In the genomic region with DNA sequence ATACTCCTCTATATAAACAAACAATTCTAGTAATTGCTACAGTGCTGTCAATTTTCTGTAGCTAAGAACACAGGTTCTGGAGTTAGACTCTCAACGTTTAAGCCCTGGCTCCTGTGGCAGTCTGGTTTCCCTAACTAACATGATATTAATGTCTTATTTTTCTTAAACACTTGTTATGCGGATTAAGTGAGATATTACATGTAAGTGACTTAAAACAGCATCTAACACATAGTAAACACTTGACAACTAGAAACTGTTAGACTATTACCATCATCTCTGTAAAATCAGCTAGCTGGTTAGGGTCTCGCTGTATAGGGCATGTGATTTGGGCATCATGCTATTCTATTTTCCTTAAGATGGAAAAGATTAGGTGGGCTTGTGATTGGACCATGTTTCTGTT, we compare ENCODE assay signal across 21 cellular contexts. TPM values are rescaled to one million over a fixed set of nuclear protein-coding genes. Genes with fewer than 3 reads are reported as not detected.
DNase-seq lines count a peak whose midpoint lies in the region; ATAC-seq, FAIRE-seq and TF ChIP-seq lines count a peak whose summit lies in the region.
"Had no signal": no experiment of that assay in that cellular context is flagged by ENCODE, and none has a peak within 500 bp of the region (broad histone marks: within the 10 kb centered on the region; RNA-seq: fewer than 3 reads in every experiment).

No MANE protein-coding gene starts in this region.

- H3K4me3 Mint-ChIP-seq in immature natural killer cell = peak overlapping the region in 2 of 5 donors; percentile 10 to 19

- H3K9me3 ChIP-seq in HepG2 (ENCODE audit: low read length) (no peaks in the 10 kb centered on the region), right lobe of liver (no peaks in the 10 kb centered on the region), PC-9 (ENCODE audit: insufficient read depth, low read depth) (no peaks in the 10 kb centered on the region)

- TF ChIP-seq RAD21 in HepG2 (CRISPR knock-in tag; IDR thresholded peaks at IDR 0.05) = no peak

- H3K36me3 ChIP-seq in HepG2 (replicated peaks in 1 of 2; ENCODE audit: control insufficient read depth in 1 of 2, insufficient read depth in 2 of 2, low read length in 2 of 2) = no peaks in the 10 kb centered on the region; a peak in 1 of 5 replicates
- H3K36me3 ChIP-seq in right lobe of liver = no peaks in the 10 kb centered on the region
- H3K36me3 ChIP-seq in PC-9 (ENCODE audit: low read depth) = peaks cover 6% of the 10 kb centered on the region; the same call in 1 of the 2 replicates
- H3K36me3 ChIP-seq: BLaER1 treated with 17β-estradiol and CSF1 and Interleukin-3, amounts not matched to agents 10 nM and 100 nM had no signal

- BruUV-seq in HepG2 (replicated peaks; lab: Mats Ljungman, UMichigan) (no TSS peak), PC-9 (replicated peaks; lab: Mats Ljungman, UMichigan) (no TSS peak)

- H3K27me3 ChIP-seq in HepG2 (ENCODE audit: control insufficient read depth in 1 of 2, insufficient read depth in 2 of 2, low read length in 2 of 2) (no peaks in the 10 kb centered on the region; a peak in 1 of 5 replicates), right lobe of liver (no peaks in the 10 kb centered on the region), PC-9 (ENCODE audit: insufficient read depth, low read depth) (no peaks in the 10 kb centered on the region)
- H3K27me3 ChIP-seq: BLaER1 treated with 17β-estradiol and CSF1 and Interleukin-3, amounts not matched to agents 10 nM and 100 nM; SJSA1 had no signal

- FAIRE-seq in HepG2 (lab: Jason Lieb, UNC) = no peak
- FAIRE-seq: GM12892 had no signal

- H3K36me3 Mint-ChIP-seq in immature natural killer cell = no peaks in the 10 kb centered on the region

- in situ Hi-C loops in HepG2 (cut with HindIII; ENCODE audit: extremely low pct_ligation_motif_present, low pct_unique_long_range_greater_than_20kb) = no loop called here

- H2AFZ ChIP-seq in HepG2 (ENCODE audit: low read length) = no peak overlapping the region
- no peak overlapping the region for H2AFZ ChIP-seq in PC-9
- H2AFZ ChIP-seq: GM23248 had no signal

- peak overlapping the region in 4 of 6 donors; percentile 7 to 73 (median 28) for H3K27ac Mint-ChIP-seq in immature natural killer cell

- peaks cover 38% of the 10 kb centered on the region for H3K4me1 ChIP-seq in HepG2 (ENCODE audit: insufficient read depth, low read length)
- H3K4me1 ChIP-seq in right lobe of liver = peaks cover 0 to 8% (median 0%) of the 10 kb centered on the region in 4 donors
- peaks cover 36% of the 10 kb centered on the region for H3K4me1 ChIP-seq in PC-9 (replicated peaks; ENCODE audit: insufficient read depth)

- no peak for TF ChIP-seq CTCF in HepG2 (CRISPR knock-in tag; IDR thresholded peaks at IDR 0.05)
- no peak for TF ChIP-seq CTCF in right lobe of liver (IDR thresholded peaks at IDR 0.05)
- no peak for TF ChIP-seq CTCF in PC-9 (conservative IDR thresholded peaks at IDR 0.05)

- H3K27me3 Mint-ChIP-seq in immature natural killer cell (ENCODE audit: low read depth in 3 of 3) = peaks cover 0 to 6% (median 5%) of the 10 kb centered on the region in 3 donors

- intact Hi-C loops in HepG2 (cut with micrococcal nuclease; ENCODE audit: unreplicated experiment) (no loop called here), right lobe of liver (cut with DNase I) (no loop called here), PC-9 (cut with micrococcal nuclease; ENCODE audit: unreplicated experiment) (no loop called here)

- POLR2A ChIA-PET in HepG2 (lab: Yijun Ruan, JAX) (no interaction called here), PC-9 (lab: Charles Lee; ENCODE audit: unreplicated experiment) (no interaction called here)

- H3K9me2 ChIP-seq in PC-9 (ENCODE audit: insufficient read depth) = no peaks in the 10 kb centered on the region

- H3K4me3 ChIP-seq in HepG2 (replicated peaks in 1 of 3; ENCODE audit: insufficient read depth in 1 of 3, low read depth in 2 of 3, low read length in 3 of 3) (no peak overlapping the region), right lobe of liver (no peak overlapping the region), PC-9 (peak overlapping the region; percentile 62; the same call in 1 of the 2 replicates)

- no peak for DNase-seq in HepG2 (ENCODE audit: low spot score)
- no peak for DNase-seq in right lobe of liver
- DNase-seq in PC-9 = no peak
- no peak for DNase-seq in immature natural killer cell
- no peak for DNase-seq in activated CD4-positive, CD25-positive, alpha-beta regulatory T cell treated with anti-CD3 and anti-CD28 coated beads, Interleukin-2, amount 50 U/mL, for 72 hours
- DNase-seq in stimulated activated CD4-positive, alpha-beta T cell treated with anti-CD3 and anti-CD28 coated beads, Interleukin-1b, Interleukin-23, amount 100 ng/mL, for 48 hours = no peak
- no peak for DNase-seq in NCI-H1105 (lab: John Stamatoyannopoulos, UW)
- DNase-seq: 8988T; DMS 273 treated with DMSO at 0.1 percent for 48 hours; GF-D8; GM23248; Kasumi-1; NCI-H1930; NCI-H2171; NCI-H446 treated with DMSO at 0.1 percent for 48 hours; NK-92 treated with Interleukin-12 subunit alpha and Interleukin-12 subunit beta, amount 100 ng/mL, for 24 hours; SW 1271 had no signal

- CTCF ChIA-PET in HepG2 (lab: Yijun Ruan, JAX; ENCODE audit: low intra/inter-chr PET ratio, low total read pairs) (no interaction called here), PC-9 (lab: Charles Lee) (no interaction called here)

- H3K79me2 ChIP-seq in HepG2 (ENCODE audit: insufficient read depth, low read length) (peaks cover 53% of the 10 kb centered on the region), PC-9 (ENCODE audit: low read depth) (peaks cover 67% of the 10 kb centered on the region)

- H3K4me2 ChIP-seq in HepG2 (ENCODE audit: low read depth, low read length) (peak overlapping the region; percentile 74), PC-9 (peak overlapping the region; percentile 84)

- H3F3A ChIP-seq in PC-9 (ENCODE audit: insufficient read depth, low read depth) = peaks cover 26% of the 10 kb centered on the region; the same call in 1 of the 2 replicates

- H3K9ac ChIP-seq in HepG2 (ENCODE audit: insufficient read depth, low read depth, low read length) = no peak overlapping the region

- 83% methylated on average over 3 of the region's 3 CpGs for WGBS in HepG2 (ENCODE audit: low lambda C conversion rate)
- WGBS in right lobe of liver (ENCODE audit: insufficient coverage, low coverage, low lambda C conversion rate, missing lambda C conversion rate) = 75% methylated on average over 2 of the region's 3 CpGs

- peaks cover 0 to 10% (median under 1%) of the 10 kb centered on the region in 6 donors for H3K9me3 Mint-ChIP-seq in immature natural killer cell

- H3K27ac ChIP-seq in HepG2 (ENCODE audit: extremely low read length, insufficient read depth, low read length) (no peak overlapping the region), right lobe of liver (no peak overlapping the region), PC-9 (no peak overlapping the region; the same call in 1 of the 2 replicates)
- H3K27ac ChIP-seq: BLaER1 treated with 17β-estradiol and CSF1 and Interleukin-3, amounts not matched to agents 10 nM and 100 nM; GM23248; SJSA1 had no signal

- H4K20me1 ChIP-seq in HepG2 (ENCODE audit: insufficient read depth, low read length) (no peaks in the 10 kb centered on the region), PC-9 (ENCODE audit: insufficient read depth) (peaks cover 5% of the 10 kb centered on the region; the same call in 1 of the 2 replicates)

- ATAC-seq in HepG2 (no peak), right lobe of liver (no peak), HG02571 (IDR thresholded peaks at IDR 0.05; ENCODE audit: unreplicated experiment) (no peak)

- peaks cover 13 to 31% of the 10 kb centered on the region in 2 donors for H3K4me1 Mint-ChIP-seq in immature natural killer cell

- TF ChIP-seq POLR2A in HepG2 (IDR thresholded peaks at IDR 0.05; ENCODE audit: insufficient read depth in 1 of 2, low read depth in 2 of 2, low read length in 2 of 2) (no peak), right lobe of liver (IDR thresholded peaks at IDR 0.05) (no peak)

- TF ChIP-seq EP300 in HepG2 (IDR thresholded peaks at IDR 0.05; ENCODE audit: low read depth in 2 of 2, low read length in 2 of 2) (no peak), HepG2 (CRISPR knock-in tag; IDR thresholded peaks at IDR 0.05; ENCODE audit: borderline replicate concordance) (no peak)

TF ChIP-seq in HepG2, 621 proteins besides CTCF, POLR2A, EP300 and RAD21 (continues in another document):
- TF ChIP-seq BORCS8-MEF2B (CRISPR knock-in tag; IDR thresholded peaks at IDR 0.05) = no peak
- no peak for TF ChIP-seq ZMYM3 (CRISPR knock-in tag; IDR thresholded peaks at IDR 0.05)

RNA-seq across cellular contexts. Expression of a gene that starts 2.3 kb away (rescaled TPM):
- total RNA-seq in HepG2 (2016; rRNA removed; fragmentation: Illumina TruSeq; extraction: Trizol) (5.9 and 9.4 TPM in 2 replicates), right lobe of liver (1 to 10 TPM; 3.3 to 5.1 (median 4.4) TPM), PC-9 (2021) (33.4 and 43.0 TPM in 2 replicates)
- total RNA-seq in HepG2 (2016; cell fraction: cytosol; rRNA removed; fragmentation: Illumina TruSeq; extraction: Trizol; ENCODE audit: low read depth) = 3.4 and 3.7 TPM in 2 replicates
- total RNA-seq in HepG2 (2016; cell fraction: insoluble cytoplasmic fraction; rRNA removed; fragmentation: Illumina TruSeq; extraction: Trizol) = 5.7 and 8.5 TPM in 2 replicates
- total RNA-seq in HepG2 (2016; cell fraction: membrane; rRNA removed; fragmentation: Illumina TruSeq; extraction: Trizol) = 5.7 and 6.0 TPM in 2 replicates
- 10.0 and 12.8 TPM in 2 replicates for total RNA-seq in HepG2 (2016; cell fraction: nucleus; rRNA removed; fragmentation: Illumina TruSeq; extraction: Trizol)
- polyA plus RNA-seq in HepG2 (2011; rRNA removed) (5.3 TPM in 2 replicates), immature natural killer cell (10 to 100 TPM; 12.5 to 19.3 (median 14.9) TPM)
- polyA plus RNA-seq in HepG2 (2011; cell fraction: cytosol; rRNA removed) = 5.1 and 5.3 TPM in 2 replicates
- polyA plus RNA-seq in HepG2 (2011; cell fraction: nucleus; rRNA removed) = 4.1 and 5.0 TPM in 2 replicates
- polyA plus RNA-seq in HepG2 (2012) = 3.7 and 4.2 TPM in 2 replicates
- 1.4 and 1.6 TPM in 2 replicates for polyA plus RNA-seq in HepG2 (2016; cell fraction: cytosol; fragmentation: Illumina TruSeq; extraction: Trizol; ENCODE audit: low read depth)
- 4.2 and 5.8 TPM in 2 replicates for polyA plus RNA-seq in HepG2 (2016; cell fraction: insoluble cytoplasmic fraction; fragmentation: Illumina TruSeq; extraction: Trizol; ENCODE audit: low read depth)
- polyA plus RNA-seq in HepG2 (2016; cell fraction: membrane; fragmentation: Illumina TruSeq; extraction: Trizol; ENCODE audit: low read depth) = 2.6 and 2.7 TPM in 2 replicates
- 10.3 and 10.4 TPM in 2 replicates for polyA plus RNA-seq in HepG2 (2016; cell fraction: nucleus; fragmentation: Illumina TruSeq; extraction: Trizol; ENCODE audit: insufficient read depth, low read depth)
- polyA minus RNA-seq in HepG2 (2011; rRNA and poly(A)+ RNA removed; ENCODE audit: low replicate concordance) = 14.7 and 37.5 TPM in 2 replicates
- 4.2 and 5.7 TPM in 2 replicates for polyA minus RNA-seq in HepG2 (2011; cell fraction: cytosol; rRNA and poly(A)+ RNA removed)
- polyA minus RNA-seq in HepG2 (2011; cell fraction: nucleus; rRNA and poly(A)+ RNA removed) = 5.3 and 7.2 TPM in 2 replicates
